ENCODE assay signal across 17 cellular contexts in the genomic region with DNA sequence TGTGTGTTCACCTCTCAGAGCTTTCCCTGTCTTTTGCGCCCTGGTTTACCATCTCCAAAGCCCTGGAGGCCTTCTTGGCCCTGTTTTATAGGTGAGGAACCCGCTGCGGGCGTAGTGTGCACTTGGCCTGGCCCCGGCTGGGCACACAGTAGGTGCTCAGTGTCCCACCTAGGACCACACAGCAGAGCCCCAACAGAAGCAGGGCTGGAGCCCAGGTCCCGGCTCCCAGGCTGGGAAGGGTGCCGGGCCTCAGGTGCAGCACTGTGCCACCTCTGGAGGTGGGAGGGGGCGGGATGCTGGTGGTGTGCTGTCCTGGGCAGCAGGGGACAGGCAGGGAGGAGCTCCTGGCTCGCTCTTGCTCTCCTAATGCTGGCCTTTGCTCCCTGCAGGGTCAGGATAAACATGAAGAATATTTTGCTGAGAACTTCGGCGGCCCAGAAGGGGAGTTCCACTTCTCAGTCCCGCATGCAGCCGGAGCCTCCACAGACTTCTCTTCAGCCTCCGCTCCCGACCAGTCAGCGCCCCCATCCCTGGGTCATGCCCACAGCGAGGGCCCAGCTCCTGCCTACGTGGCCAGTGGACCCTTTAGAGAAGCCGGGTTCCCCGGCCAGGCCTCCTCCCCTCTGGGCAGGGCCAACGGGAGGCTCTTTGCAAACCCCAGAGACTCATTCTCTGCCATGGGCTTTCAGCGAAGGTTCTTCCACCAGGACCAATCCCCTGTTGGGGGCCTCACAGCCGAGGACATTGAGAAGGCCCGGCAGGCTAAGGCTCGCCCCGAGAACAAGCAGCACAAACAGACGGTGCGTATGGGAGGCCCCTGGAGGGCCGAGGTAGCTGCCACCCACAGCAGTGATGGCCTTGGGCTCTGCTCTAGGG. TPM values are rescaled to one million over a fixed set of nuclear protein-coding genes. Genes with fewer than 3 reads are reported as not detected.
A peak's percentile ranks its signal among the peaks of the same experiment; 100 is the strongest.
DNase-seq lines count a peak whose midpoint lies in the region; ATAC-seq and TF ChIP-seq lines count a peak whose summit lies in the region.
"Had no signal": no experiment of that assay in that cellular context is flagged by ENCODE, and none has a peak within 500 bp of the region (broad histone marks: within the 10 kb centered on the region; RNA-seq: fewer than 3 reads in every experiment).

No MANE protein-coding gene starts in this region.

- H3K27me3 ChIP-seq in dorsolateral prefrontal cortex (no peaks in the 10 kb centered on the region), skeletal muscle tissue (ENCODE audit: control insufficient read depth in 3 of 3, insufficient read depth in 3 of 3, low read length in 3 of 3) (no peaks in the 10 kb centered on the region)
- H3K27me3 ChIP-seq: BE2C had no signal

- H3K27ac ChIP-seq in dorsolateral prefrontal cortex (peak overlapping the region in 44 of 59 donors; percentile 4 to 83 (median 53)), skeletal muscle tissue (ENCODE audit: low read depth, low read length) (peak overlapping the region; percentile 83)
- H3K27ac ChIP-seq: HL-60, PC-9 had no signal

- TF ChIP-seq CTCF in WTC11 (IDR thresholded peaks at IDR 0.05) (no peak), dorsolateral prefrontal cortex (IDR thresholded peaks at IDR 0.05 in 54 of 56, conservative IDR thresholded peaks at IDR 0.05 in 2 of 56; ENCODE audit: low read depth in 1 of 56, partially characterized antibody in 56 of 56) (no peak)

- no peaks in the 10 kb centered on the region for H3K9me3 Mint-ChIP-seq in WTC11
- H3K9me3 Mint-ChIP-seq: CD8-positive, alpha-beta memory T cell had no signal

- H3K4me1 Mint-ChIP-seq in WTC11 = no peaks in the 10 kb centered on the region

- peaks cover 33 to 55% (median 43%) of the 10 kb centered on the region in 3 donors for H3K36me3 ChIP-seq in skeletal muscle tissue (ENCODE audit: control insufficient read depth in 3 of 3, insufficient read depth in 3 of 3, low read length in 3 of 3)

- POLR2A ChIA-PET in WTC11 (lab: Charles Lee) = no interaction called here

- 0 out of 2 replicates have a peak overlapping the region, but pooled peaks have one; percentile 41 for H3K27ac Mint-ChIP-seq in WTC11

- H3K4me1 ChIP-seq in skeletal muscle tissue (ENCODE audit: control insufficient read depth in 3 of 3, insufficient read depth in 3 of 3, low read length in 3 of 3) = peaks cover 67 to 96% (median 81%) of the 10 kb centered on the region in 3 donors
- H3K4me1 ChIP-seq: BE2C had no signal

- no peak overlapping the region for H3K4me3 Mint-ChIP-seq in WTC11
- H3K4me3 Mint-ChIP-seq: CD8-positive, alpha-beta memory T cell had no signal

- no peaks in the 10 kb centered on the region for H3K9me3 ChIP-seq in skeletal muscle tissue (ENCODE audit: control insufficient read depth in 3 of 3, low read length in 3 of 3)
- H3K9me3 ChIP-seq: BE2C had no signal

- intact Hi-C loops in dorsolateral prefrontal cortex (cut with DNase I) = no loop called here

- no peak for DNase-seq in WTC11 (ENCODE audit: low spot score)
- DNase-seq in dorsolateral prefrontal cortex = no peak
- peak; percentile 74 for DNase-seq in left lobe of liver (ENCODE audit: low spot score)
- DNase-seq in stimulated activated CD4-positive, alpha-beta T cell treated with anti-CD3 and anti-CD28 coated beads, Interleukin-4, amount 100 ng/mL, for 24 hours = no peak
- DNase-seq: BE2C; CD8-positive, alpha-beta memory T cell; DMS 273 treated with DMSO at 0.1 percent for 48 hours; GOT3; NCI-H1092 treated with DMSO at 0.1 percent for 48 hours; NCI-H1694 treated with DMSO at 0.1 percent for 48 hours; NCI-H446; PC-9 had no signal

- H3K4me3 ChIP-seq in dorsolateral prefrontal cortex (no peak overlapping the region), skeletal muscle tissue (ENCODE audit: low read length in 3 of 3) (peak overlapping the region in 1 of 3 donors; percentile 41)
- H3K4me3 ChIP-seq: PC-9 had no signal

- ATAC-seq in WTC11 (no peak), left lobe of liver (peak; percentile 91), HG03460 (IDR thresholded peaks at IDR 0.05; ENCODE audit: unreplicated experiment) (no peak), GM18502 (IDR thresholded peaks at IDR 0.05; ENCODE audit: poor library complexity, unreplicated experiment) (no peak), GM19035 (IDR thresholded peaks at IDR 0.05; ENCODE audit: unreplicated experiment) (no peak)

- H3K9ac ChIP-seq in skeletal muscle tissue (ENCODE audit: low read depth in 1 of 3, low read length in 3 of 3) = peak overlapping the region; percentile 51 to 66 (median 60)

- CTCF ChIA-PET in WTC11 (lab: Charles Lee) = interaction anchor here (1.2 kb wide), 1 partner anchor 338 kb away, joined by 3 read pairs; no protein-coding TSS in a partner anchor

- H3K36me3 Mint-ChIP-seq in WTC11 = 0 out of 2 replicates have a peak, but pooled peaks cover 2% of the 10 kb centered on the region

- no peaks in the 10 kb centered on the region for H3K27me3 Mint-ChIP-seq in WTC11 (ENCODE audit: low read depth)
- H3K27me3 Mint-ChIP-seq: CD8-positive, alpha-beta memory T cell had no signal

TF ChIP-seq in WTC11, 78 proteins besides CTCF, POLR2A, EP300 and RAD21 (continues in another document):
- TF ChIP-seq ZNF263 (CRISPR knock-in tag; IDR thresholded peaks at IDR 0.05; ENCODE audit: low read depth) = no peak
- no peak for TF ChIP-seq ZNF232 (CRISPR knock-in tag; IDR thresholded peaks at IDR 0.05)
- TF ChIP-seq MXD4 (CRISPR knock-in tag; IDR thresholded peaks at IDR 0.05; ENCODE audit: borderline replicate concordance) = no peak
- TF ChIP-seq, protein P1, sequence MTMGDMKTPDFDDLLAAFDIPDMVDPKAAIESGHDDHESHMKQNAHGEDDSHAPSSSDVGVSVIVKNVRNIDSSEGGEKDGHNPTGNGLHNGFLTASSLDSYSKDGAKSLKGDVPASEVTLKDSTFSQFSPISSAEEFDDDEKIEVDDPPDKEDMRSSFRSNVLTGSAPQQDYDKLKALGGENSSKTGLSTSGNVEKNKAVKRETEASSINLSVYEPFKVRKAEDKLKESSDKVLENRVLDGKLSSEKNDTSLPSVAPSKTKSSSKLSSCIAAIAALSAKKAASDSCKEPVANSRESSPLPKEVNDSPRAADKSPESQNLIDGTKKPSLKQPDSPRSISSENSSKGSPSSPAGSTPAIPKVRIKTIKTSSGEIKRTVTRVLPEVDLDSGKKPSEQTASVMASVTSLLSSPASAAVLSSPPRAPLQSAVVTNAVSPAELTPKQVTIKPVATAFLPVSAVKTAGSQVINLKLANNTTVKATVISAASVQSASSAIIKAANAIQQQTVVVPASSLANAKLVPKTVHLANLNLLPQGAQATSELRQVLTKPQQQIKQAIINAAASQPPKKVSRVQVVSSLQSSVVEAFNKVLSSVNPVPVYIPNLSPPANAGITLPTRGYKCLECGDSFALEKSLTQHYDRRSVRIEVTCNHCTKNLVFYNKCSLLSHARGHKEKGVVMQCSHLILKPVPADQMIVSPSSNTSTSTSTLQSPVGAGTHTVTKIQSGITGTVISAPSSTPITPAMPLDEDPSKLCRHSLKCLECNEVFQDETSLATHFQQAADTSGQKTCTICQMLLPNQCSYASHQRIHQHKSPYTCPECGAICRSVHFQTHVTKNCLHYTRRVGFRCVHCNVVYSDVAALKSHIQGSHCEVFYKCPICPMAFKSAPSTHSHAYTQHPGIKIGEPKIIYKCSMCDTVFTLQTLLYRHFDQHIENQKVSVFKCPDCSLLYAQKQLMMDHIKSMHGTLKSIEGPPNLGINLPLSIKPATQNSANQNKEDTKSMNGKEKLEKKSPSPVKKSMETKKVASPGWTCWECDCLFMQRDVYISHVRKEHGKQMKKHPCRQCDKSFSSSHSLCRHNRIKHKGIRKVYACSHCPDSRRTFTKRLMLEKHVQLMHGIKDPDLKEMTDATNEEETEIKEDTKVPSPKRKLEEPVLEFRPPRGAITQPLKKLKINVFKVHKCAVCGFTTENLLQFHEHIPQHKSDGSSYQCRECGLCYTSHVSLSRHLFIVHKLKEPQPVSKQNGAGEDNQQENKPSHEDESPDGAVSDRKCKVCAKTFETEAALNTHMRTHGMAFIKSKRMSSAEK (CRISPR knock-in tag; IDR thresholded peaks at IDR 0.05; ENCODE audit: borderline replicate concordance) = no peak
- TF ChIP-seq, protein P2, sequence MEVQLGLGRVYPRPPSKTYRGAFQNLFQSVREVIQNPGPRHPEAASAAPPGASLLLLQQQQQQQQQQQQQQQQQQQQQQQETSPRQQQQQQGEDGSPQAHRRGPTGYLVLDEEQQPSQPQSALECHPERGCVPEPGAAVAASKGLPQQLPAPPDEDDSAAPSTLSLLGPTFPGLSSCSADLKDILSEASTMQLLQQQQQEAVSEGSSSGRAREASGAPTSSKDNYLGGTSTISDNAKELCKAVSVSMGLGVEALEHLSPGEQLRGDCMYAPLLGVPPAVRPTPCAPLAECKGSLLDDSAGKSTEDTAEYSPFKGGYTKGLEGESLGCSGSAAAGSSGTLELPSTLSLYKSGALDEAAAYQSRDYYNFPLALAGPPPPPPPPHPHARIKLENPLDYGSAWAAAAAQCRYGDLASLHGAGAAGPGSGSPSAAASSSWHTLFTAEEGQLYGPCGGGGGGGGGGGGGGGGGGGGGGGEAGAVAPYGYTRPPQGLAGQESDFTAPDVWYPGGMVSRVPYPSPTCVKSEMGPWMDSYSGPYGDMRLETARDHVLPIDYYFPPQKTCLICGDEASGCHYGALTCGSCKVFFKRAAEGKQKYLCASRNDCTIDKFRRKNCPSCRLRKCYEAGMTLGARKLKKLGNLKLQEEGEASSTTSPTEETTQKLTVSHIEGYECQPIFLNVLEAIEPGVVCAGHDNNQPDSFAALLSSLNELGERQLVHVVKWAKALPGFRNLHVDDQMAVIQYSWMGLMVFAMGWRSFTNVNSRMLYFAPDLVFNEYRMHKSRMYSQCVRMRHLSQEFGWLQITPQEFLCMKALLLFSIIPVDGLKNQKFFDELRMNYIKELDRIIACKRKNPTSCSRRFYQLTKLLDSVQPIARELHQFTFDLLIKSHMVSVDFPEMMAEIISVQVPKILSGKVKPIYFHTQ (CRISPR knock-in tag; IDR thresholded peaks at IDR 0.05) = no peak
- TF ChIP-seq, protein P3, sequence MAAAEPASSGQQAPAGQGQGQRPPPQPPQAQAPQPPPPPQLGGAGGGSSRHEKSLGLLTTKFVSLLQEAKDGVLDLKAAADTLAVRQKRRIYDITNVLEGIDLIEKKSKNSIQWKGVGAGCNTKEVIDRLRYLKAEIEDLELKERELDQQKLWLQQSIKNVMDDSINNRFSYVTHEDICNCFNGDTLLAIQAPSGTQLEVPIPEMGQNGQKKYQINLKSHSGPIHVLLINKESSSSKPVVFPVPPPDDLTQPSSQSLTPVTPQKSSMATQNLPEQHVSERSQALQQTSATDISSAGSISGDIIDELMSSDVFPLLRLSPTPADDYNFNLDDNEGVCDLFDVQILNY (CRISPR knock-in tag; IDR thresholded peaks at IDR 0.05) = no peak
- TF ChIP-seq ZNF416 (CRISPR knock-in tag; IDR thresholded peaks at IDR 0.05) = no peak

RNA-seq across cellular contexts. Expression of a gene that starts 24.8 kb away (rescaled TPM):
- total RNA-seq in WTC11 (2021) (39.4 to 41.1 TPM (median 40.8 TPM) in 3 replicates), dorsolateral prefrontal cortex (10 to 100 TPM; 27.2 to 59.8 (median 44.7) TPM), left lobe of liver (87.3 TPM), skeletal muscle tissue (64.7 TPM)
